18 cellular contexts compared by ENCODE assay signal in genomic region chr6:96124778-96125177, GRCh38.
"Had no signal": no experiment of that assay in that cellular context is flagged by ENCODE, and none has a peak within 500 bp of the region (broad histone marks: within the 10 kb centered on the region; RNA-seq: fewer than 3 reads in every experiment).

No MANE protein-coding gene starts in this region.

- DNase-seq: activated CD4-positive, alpha-beta T cell treated with anti-CD3 and anti-CD28 coated beads for 1 hour; activated CD4-positive, alpha-beta T cell treated with anti-CD3 and anti-CD28 coated beads, Interleukin-2, amount 50 U/mL, for 48 hours; activated gamma-delta T cell treated with Interleukin-2 at 50 U/mL for 16 hours; activated T-cell treated with anti-CD3 and anti-CD28 coated beads, Interleukin-2, amount 50 U/mL, for 48 hours; cortex of kidney; effector CD8-positive, alpha-beta T cell; lower lobe of right lung; naive B cell; sigmoid colon; stimulated activated CD4-positive, alpha-beta T cell treated with anti-CD3 and anti-CD28 coated beads, Interleukin-2, amount 100 ng/mL, for 48 hours; stimulated activated naive CD8-positive, alpha-beta T cell treated with anti-CD3 and anti-CD28 coated beads, Interleukin-15, Interleukin-2, amounts not matched to agents 100 U/mL and 50 U/mL, for 24 hours; upper lobe of left lung had no signal

- H3K4me3 Mint-ChIP-seq: central memory CD8-positive, alpha-beta T cell; naive B cell; T-helper 2 cell treated with Interferon-gamma antibody and Interleukin-4, amounts not matched to agents 5 μg/mL and 100 μg/mL, for 36 hours had no signal

- H3K27me3 Mint-ChIP-seq: central memory CD8-positive, alpha-beta T cell; naive B cell; progenitor cell of endocrine pancreas had no signal

- H3K36me3 ChIP-seq: ascending aorta, gastroesophageal sphincter, lower lobe of right lung, sigmoid colon, upper lobe of left lung had no signal

- ATAC-seq: gastroesophageal sphincter; lower lobe of right lung; stimulated activated naive CD8-positive, alpha-beta T cell treated with anti-CD3 and anti-CD28 coated beads, Interleukin-15, Interleukin-2, amounts not matched to agents 100 U/mL and 50 U/mL, for 24 hours had no signal

- H3K27ac Mint-ChIP-seq: naive B cell; progenitor cell of endocrine pancreas; T-helper 2 cell treated with Interferon-gamma antibody and Interleukin-4, amounts not matched to agents 5 μg/mL and 100 μg/mL, for 36 hours had no signal

- H3K4me1 Mint-ChIP-seq: central memory CD8-positive, alpha-beta T cell; naive B cell had no signal

- H3K36me3 Mint-ChIP-seq: naive B cell had no signal

- H3K4me3 ChIP-seq: ascending aorta, gastroesophageal sphincter, lower lobe of right lung, sigmoid colon, upper lobe of left lung had no signal

- H3K4me1 ChIP-seq: ascending aorta, gastroesophageal sphincter, lower lobe of right lung, upper lobe of left lung had no signal

- H3K9me3 ChIP-seq: gastroesophageal sphincter, lower lobe of right lung, sigmoid colon, upper lobe of left lung had no signal

- H3K27me3 ChIP-seq: ascending aorta, gastroesophageal sphincter, sigmoid colon, upper lobe of left lung had no signal

- H3K27ac ChIP-seq: ascending aorta, epithelial cell of prostate, gastroesophageal sphincter, lower lobe of right lung, sigmoid colon, upper lobe of left lung had no signal
